ENCODE assay signal across 10 cellular contexts in the genomic region with DNA sequence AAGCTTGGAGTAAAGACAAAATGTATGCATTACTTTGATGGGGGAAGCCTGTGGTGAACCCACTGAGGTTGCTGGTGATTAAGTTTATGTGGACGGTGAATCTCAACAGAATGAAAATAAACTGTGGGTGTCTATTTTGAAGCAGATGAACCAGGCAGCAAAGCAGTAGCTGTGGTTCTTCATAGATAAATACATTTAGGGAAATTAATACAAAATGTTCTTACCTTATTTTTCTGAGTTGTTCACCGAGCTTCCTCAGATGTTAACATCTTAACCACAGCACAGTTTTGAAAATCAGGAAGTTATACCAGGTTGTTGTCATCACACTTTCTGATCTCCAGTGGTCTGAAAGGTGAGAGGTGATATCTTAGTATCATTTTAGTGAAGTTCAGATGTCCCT. TPM values are rescaled to one million over a fixed set of nuclear protein-coding genes. Genes with fewer than 3 reads are reported as not detected.
DNase-seq lines count a peak whose midpoint lies in the region; ATAC-seq and TF ChIP-seq lines count a peak whose summit lies in the region.
"Had no signal": no experiment of that assay in that cellular context is flagged by ENCODE, and none has a peak within 500 bp of the region (broad histone marks: within the 10 kb centered on the region; RNA-seq: fewer than 3 reads in every experiment).

No MANE protein-coding gene starts in this region.

- H3K27me3 ChIP-seq in osteoblast (ENCODE audit: insufficient read depth, low read length), result no peaks in the 10 kb centered on the region
- H3K27me3 ChIP-seq: dorsolateral prefrontal cortex, tibial nerve had no signal

- H3K27ac Mint-ChIP-seq in activated B cell treated with CpG ODN at 0.5 μM for 24 hours, result peak overlapping the region; percentile 90
- peak overlapping the region; percentile 96 to 100 (median 98) for H3K27ac Mint-ChIP-seq in naive thymus-derived CD8-positive, alpha-beta T cell

- no peaks in the 10 kb centered on the region for H3K9me3 ChIP-seq in osteoblast (ENCODE audit: low read depth, low read length)
- H3K9me3 ChIP-seq: tibial nerve had no signal

- no peak overlapping the region for H3K4me3 ChIP-seq in osteoblast (ENCODE audit: insufficient read depth, low read length)
- H3K4me3 ChIP-seq: tibial nerve had no signal

- no peak overlapping the region for H3K27ac ChIP-seq in osteoblast (ENCODE audit: low read depth, low read length)

- no peaks in the 10 kb centered on the region for H3K36me3 ChIP-seq in osteoblast (ENCODE audit: insufficient read depth, low read length)
- H3K36me3 ChIP-seq: tibial nerve had no signal

- H3K9me3 Mint-ChIP-seq in activated B cell treated with CpG ODN at 0.5 μM for 24 hours, result no peaks in the 10 kb centered on the region
- H3K9me3 Mint-ChIP-seq in naive thymus-derived CD8-positive, alpha-beta T cell, result no peaks in the 10 kb centered on the region

- peaks cover 7% of the 10 kb centered on the region for H3K36me3 Mint-ChIP-seq in activated B cell treated with CpG ODN at 0.5 μM for 24 hours (ENCODE audit: low read depth)
- peaks cover 0 to 8% (median 5%) of the 10 kb centered on the region in 3 donors for H3K36me3 Mint-ChIP-seq in naive thymus-derived CD8-positive, alpha-beta T cell

- TF ChIP-seq CTCF in activated B cell treated with CpG ODN at 0.5 μM for 24 hours (IDR thresholded peaks at IDR 0.05) (no peak), osteoblast (IDR thresholded peaks at IDR 0.05; ENCODE audit: extremely low read depth, low read depth, low read length) (no peak)

- intact Hi-C loops in activated B cell treated with CpG ODN at 0.5 μM for 24 hours (cut with micrococcal nuclease), result loop anchor here (1.0 to 10.0 kb wide), 4 partner anchors 8 to 464 kb away; partner anchors contain the start of gene C2orf49

- DNase-seq in activated B cell treated with CpG ODN at 0.5 μM for 24 hours (no peak), osteoblast (ENCODE audit: insufficient read length, low spot score, missing footprints) (no peak), NCI-H2029 treated with DMSO at 0.1 percent for 48 hours (lab: John Stamatoyannopoulos, UW) (no peak), HuH-7.5 (ENCODE audit: low spot score) (no peak), NCI-H524 treated with DMSO at 0.1 percent for 48 hours (lab: John Stamatoyannopoulos, UW) (no peak)
- DNase-seq in naive thymus-derived CD8-positive, alpha-beta T cell, result peak in 6 of 10 donors; percentile 47 to 78 (median 66)
- DNase-seq: dorsolateral prefrontal cortex had no signal

- peaks cover 50% of the 10 kb centered on the region for H3K4me1 ChIP-seq in osteoblast (ENCODE audit: insufficient read depth, low read length)

- H3K79me2 ChIP-seq in osteoblast (ENCODE audit: insufficient read depth, low read length), result peaks cover 64% of the 10 kb centered on the region

- POLR2A ChIA-PET in activated B cell treated with CpG ODN at 0.5 μM for 24 hours (lab: Charles Lee), result interaction anchor here (0.6 to 3.7 kb wide), 12 partner anchors 8 to 105 kb away, joined by 3 to 27 read pairs (median 4); no protein-coding TSS in a partner anchor
- POLR2A ChIA-PET in naive thymus-derived CD8-positive, alpha-beta T cell (lab: Charles Lee), result interaction anchor here (0.6 to 5.8 kb wide), 24 partner anchors 8 to 363 kb away, joined by 3 to 28 read pairs (median 4); partner anchors contain the start of gene NCK2

- H3K4me3 Mint-ChIP-seq in activated B cell treated with CpG ODN at 0.5 μM for 24 hours, result peak overlapping the region; percentile 67
- peak overlapping the region; percentile 64 to 94 (median 85) for H3K4me3 Mint-ChIP-seq in naive thymus-derived CD8-positive, alpha-beta T cell

- ATAC-seq in GM18498 (IDR thresholded peaks at IDR 0.05; ENCODE audit: unreplicated experiment) (peak; percentile 29), HG03175 (IDR thresholded peaks at IDR 0.05; ENCODE audit: unreplicated experiment) (peak; percentile 35), activated B cell treated with CpG ODN at 0.5 μM for 24 hours (ENCODE audit: low read depth) (peak; percentile 18)
- ATAC-seq in naive thymus-derived CD8-positive, alpha-beta T cell, result peak; percentile 29 to 34

- peaks cover 95% of the 10 kb centered on the region for H3K4me1 Mint-ChIP-seq in activated B cell treated with CpG ODN at 0.5 μM for 24 hours
- H3K4me1 Mint-ChIP-seq in naive thymus-derived CD8-positive, alpha-beta T cell, result peaks cover 52 to 96% (median 91%) of the 10 kb centered on the region in 4 donors

- H3K27me3 Mint-ChIP-seq in activated B cell treated with CpG ODN at 0.5 μM for 24 hours, result no peaks in the 10 kb centered on the region
- H3K27me3 Mint-ChIP-seq in naive thymus-derived CD8-positive, alpha-beta T cell, result no peaks in the 10 kb centered on the region

- no peak overlapping the region for H2AFZ ChIP-seq in osteoblast (ENCODE audit: low read length)

- no peak overlapping the region for H3K4me2 ChIP-seq in osteoblast (ENCODE audit: insufficient read depth, low read length)

- peaks cover 34% of the 10 kb centered on the region for H4K20me1 ChIP-seq in osteoblast (ENCODE audit: insufficient read depth, low read length)

- CTCF ChIA-PET in activated B cell treated with CpG ODN at 0.5 μM for 24 hours (lab: Charles Lee), result interaction anchor here (1.0 kb wide), 2 partner anchors 9 to 60 kb away, joined by 3 to 5 read pairs; no protein-coding TSS in a partner anchor

RNA-seq across cellular contexts. Expression of gene NCK2, which starts 53.9 kb away (rescaled TPM):
- total RNA-seq in activated B cell treated with CpG ODN at 0.5 μM for 24 hours (52.9 and 53.4 TPM in 2 replicates), osteoblast (26.8 and 28.6 TPM in 2 replicates)
- total RNA-seq in naive thymus-derived CD8-positive, alpha-beta T cell, result 100 to 1,000 TPM; 119 to 124 TPM
- 100 to 1,000 TPM in 1 of 3 donors, 10 to 100 TPM in 2; 36.6 to 110 (median 67.8) TPM for polyA plus RNA-seq in naive thymus-derived CD8-positive, alpha-beta T cell

Comparison
In these comparisons a context has a peak if more than half of its experiments do, and no peak if none do; other contexts are left out.
1. DNase-seq: peak in naive thymus-derived CD8-positive, alpha-beta T cell (6 of 10); none in activated B cell treated with CpG ODN at 0.5 μM for 24 hours (single experiment), osteoblast (single experiment), NCI-H2029 treated with DMSO at 0.1 percent for 48 hours (single experiment), HuH-7.5 (single experiment) and NCI-H524 treated with DMSO at 0.1 percent for 48 hours (single experiment).
2. Peak in every context shown above with its lines, with median percentiles within 50 percentile points of each other: ATAC-seq.